1 cellular context compared by ENCODE assay signal in the genomic region with DNA sequence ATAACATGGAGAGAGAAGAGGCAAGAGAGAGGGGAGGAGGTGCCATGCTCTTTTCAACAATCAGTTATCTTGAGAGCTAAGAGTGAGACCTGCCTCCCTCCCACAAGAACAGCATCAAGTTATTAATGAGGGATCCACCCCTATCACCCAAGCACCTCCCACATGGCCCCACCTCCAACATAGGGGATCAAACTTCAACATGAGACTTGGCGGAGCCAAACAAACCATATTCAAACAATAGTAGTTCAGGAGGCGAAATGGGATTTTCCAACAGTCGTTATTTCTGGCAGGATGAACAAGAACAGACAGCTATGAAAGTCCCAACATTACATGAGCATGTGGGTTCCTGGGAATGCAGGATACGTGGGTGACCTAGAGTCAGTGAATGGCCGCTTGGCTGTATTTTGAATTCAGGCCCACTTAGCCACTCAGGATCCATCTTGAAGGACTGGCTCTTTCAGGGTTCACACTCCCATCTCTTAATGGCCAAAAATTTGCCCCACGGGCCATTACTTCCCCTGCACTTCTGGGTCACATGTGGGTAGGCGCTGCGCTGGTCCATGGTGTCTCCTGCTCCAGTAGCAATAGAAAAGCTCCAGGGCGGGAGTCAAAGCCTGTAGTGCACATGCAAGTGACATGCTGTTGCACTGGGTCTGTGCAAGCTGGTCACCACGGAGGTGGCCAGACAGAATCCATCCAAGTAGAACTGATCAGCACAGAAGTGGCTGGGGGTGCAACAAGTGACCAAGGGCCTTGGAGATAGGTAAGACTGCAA.
TF ChIP-seq lines count a peak whose summit lies in the region.

No MANE protein-coding gene starts in this region.

TF ChIP-seq in HepG2, 621 proteins besides CTCF, POLR2A, EP300 and RAD21 (continued from another document):
- TF ChIP-seq LCORL (IDR thresholded peaks at IDR 0.05) = no peak
- 0 out of 2 replicates have a peak, but pooled peaks have one; percentile 48 for TF ChIP-seq LCORL (CRISPR knock-in tag; IDR thresholded peaks at IDR 0.05)
- TF ChIP-seq SRF (IDR thresholded peaks at IDR 0.05; ENCODE audit: low read depth, low read length) = no peak
- no peak for TF ChIP-seq FOSL1 (CRISPR knock-in tag; IDR thresholded peaks at IDR 0.05; ENCODE audit: borderline replicate concordance)
- TF ChIP-seq, protein P1, sequence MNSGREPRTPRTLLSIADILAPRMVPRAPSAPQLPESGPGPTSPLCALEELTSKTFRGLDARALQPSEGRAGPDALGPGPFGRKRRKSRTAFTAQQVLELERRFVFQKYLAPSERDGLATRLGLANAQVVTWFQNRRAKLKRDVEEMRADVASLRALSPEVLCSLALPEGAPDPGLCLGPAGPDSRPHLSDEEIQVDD (CRISPR knock-in tag; IDR thresholded peaks at IDR 0.05; ENCODE audit: borderline replicate concordance) = no peak
- no peak; the same call in 1 of the 2 replicates for TF ChIP-seq ETV5 (CRISPR knock-in tag; IDR thresholded peaks at IDR 0.05; ENCODE audit: borderline replicate concordance)
- TF ChIP-seq SNAI1 (CRISPR knock-in tag; IDR thresholded peaks at IDR 0.05; ENCODE audit: borderline replicate concordance) = no peak
- no peak for TF ChIP-seq RAD51 (IDR thresholded peaks at IDR 0.05; ENCODE audit: borderline replicate concordance)
- no peak for TF ChIP-seq PCBP1 (IDR thresholded peaks at IDR 0.05; ENCODE audit: borderline replicate concordance, low read depth, low read length)
- TF ChIP-seq, protein P2, sequence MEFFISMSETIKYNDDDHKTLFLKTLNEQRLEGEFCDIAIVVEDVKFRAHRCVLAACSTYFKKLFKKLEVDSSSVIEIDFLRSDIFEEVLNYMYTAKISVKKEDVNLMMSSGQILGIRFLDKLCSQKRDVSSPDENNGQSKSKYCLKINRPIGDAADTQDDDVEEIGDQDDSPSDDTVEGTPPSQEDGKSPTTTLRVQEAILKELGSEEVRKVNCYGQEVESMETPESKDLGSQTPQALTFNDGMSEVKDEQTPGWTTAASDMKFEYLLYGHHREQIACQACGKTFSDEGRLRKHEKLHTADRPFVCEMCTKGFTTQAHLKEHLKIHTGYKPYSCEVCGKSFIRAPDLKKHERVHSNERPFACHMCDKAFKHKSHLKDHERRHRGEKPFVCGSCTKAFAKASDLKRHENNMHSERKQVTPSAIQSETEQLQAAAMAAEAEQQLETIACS (CRISPR knock-in tag; IDR thresholded peaks at IDR 0.05) = no peak
- TF ChIP-seq CC2D1A (CRISPR knock-in tag; IDR thresholded peaks at IDR 0.05) = no peak
- TF ChIP-seq ZNF501 (CRISPR knock-in tag; IDR thresholded peaks at IDR 0.05) = no peak
- no peak for TF ChIP-seq STAG1 (CRISPR knock-in tag; IDR thresholded peaks at IDR 0.05)
- TF ChIP-seq GATAD1 (CRISPR knock-in tag; IDR thresholded peaks at IDR 0.05) = no peak
- no peak for TF ChIP-seq PRPF4 (IDR thresholded peaks at IDR 0.05; ENCODE audit: low read depth, low read length, poor library complexity, severe bottlenecking)
- no peak for TF ChIP-seq SMARCC2 (IDR thresholded peaks at IDR 0.05)
- TF ChIP-seq, protein P3, sequence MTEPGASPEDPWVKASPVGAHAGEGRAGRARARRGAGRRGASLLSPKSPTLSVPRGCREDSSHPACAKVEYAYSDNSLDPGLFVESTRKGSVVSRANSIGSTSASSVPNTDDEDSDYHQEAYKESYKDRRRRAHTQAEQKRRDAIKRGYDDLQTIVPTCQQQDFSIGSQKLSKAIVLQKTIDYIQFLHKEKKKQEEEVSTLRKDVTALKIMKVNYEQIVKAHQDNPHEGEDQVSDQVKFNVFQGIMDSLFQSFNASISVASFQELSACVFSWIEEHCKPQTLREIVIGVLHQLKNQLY (CRISPR knock-in tag; IDR thresholded peaks at IDR 0.05) = no peak
- TF ChIP-seq ZFAT (CRISPR knock-in tag; conservative IDR thresholded peaks at IDR 0.05) = no peak
- TF ChIP-seq SNAPC2 (CRISPR knock-in tag; IDR thresholded peaks at IDR 0.05) = 0 out of 2 replicates have a peak, but pooled peaks have one; percentile 24
- no peak for TF ChIP-seq ZBTB3 (CRISPR knock-in tag; IDR thresholded peaks at IDR 0.05; ENCODE audit: borderline replicate concordance, low read depth)
- TF ChIP-seq SP5 (CRISPR knock-in tag; IDR thresholded peaks at IDR 0.05; ENCODE audit: borderline replicate concordance, low read depth) = peak; percentile 53; the same call in 1 of the 2 replicates
- TF ChIP-seq, protein P4, sequence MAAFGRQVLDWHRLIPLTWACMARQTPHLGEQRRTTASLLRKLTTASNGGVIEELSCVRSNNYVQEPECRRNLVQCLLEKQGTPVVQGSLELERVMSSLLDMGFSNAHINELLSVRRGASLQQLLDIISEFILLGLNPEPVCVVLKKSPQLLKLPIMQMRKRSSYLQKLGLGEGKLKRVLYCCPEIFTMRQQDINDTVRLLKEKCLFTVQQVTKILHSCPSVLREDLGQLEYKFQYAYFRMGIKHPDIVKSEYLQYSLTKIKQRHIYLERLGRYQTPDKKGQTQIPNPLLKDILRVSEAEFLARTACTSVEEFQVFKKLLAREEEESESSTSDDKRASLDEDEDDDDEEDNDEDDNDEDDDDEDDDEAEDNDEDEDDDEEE (CRISPR knock-in tag; IDR thresholded peaks at IDR 0.05) = no peak
- peak; percentile 43; the same call in 1 of the 2 replicates for TF ChIP-seq GATAD2A (CRISPR knock-in tag; IDR thresholded peaks at IDR 0.05)
- TF ChIP-seq MED13 (CRISPR knock-in tag; IDR thresholded peaks at IDR 0.05) = no peak
- TF ChIP-seq RARG (CRISPR knock-in tag; IDR thresholded peaks at IDR 0.05; ENCODE audit: low read depth) = no peak
- TF ChIP-seq BRCA1 (CRISPR knock-in tag; IDR thresholded peaks at IDR 0.05) = no peak
- TF ChIP-seq ZNF121 (CRISPR knock-in tag; IDR thresholded peaks at IDR 0.05) = no peak
- no peak for TF ChIP-seq ZNF850 (CRISPR knock-in tag; conservative IDR thresholded peaks at IDR 0.05)
- peak; percentile 26; the same call in 1 of the 2 replicates for TF ChIP-seq RXRB (CRISPR knock-in tag; IDR thresholded peaks at IDR 0.05; ENCODE audit: borderline replicate concordance)
- TF ChIP-seq ZNF670 (CRISPR knock-in tag; IDR thresholded peaks at IDR 0.05; ENCODE audit: borderline replicate concordance) = 0 out of 2 replicates have a peak, but pooled peaks have one; percentile 25
- peak; percentile 43 for TF ChIP-seq YY1 (IDR thresholded peaks at IDR 0.05; ENCODE audit: insufficient read depth, insufficient replicate concordance, low read depth, low read length)
- TF ChIP-seq ATAD3A (CRISPR knock-in tag; IDR thresholded peaks at IDR 0.05) = no peak
- TF ChIP-seq ZNF614 (CRISPR knock-in tag; IDR thresholded peaks at IDR 0.05; ENCODE audit: borderline replicate concordance) = no peak
- no peak for TF ChIP-seq HMGA1 (CRISPR knock-in tag; conservative IDR thresholded peaks at IDR 0.05)
- no peak for TF ChIP-seq NCOA1 (CRISPR knock-in tag; IDR thresholded peaks at IDR 0.05)
